In the genomic region with DNA sequence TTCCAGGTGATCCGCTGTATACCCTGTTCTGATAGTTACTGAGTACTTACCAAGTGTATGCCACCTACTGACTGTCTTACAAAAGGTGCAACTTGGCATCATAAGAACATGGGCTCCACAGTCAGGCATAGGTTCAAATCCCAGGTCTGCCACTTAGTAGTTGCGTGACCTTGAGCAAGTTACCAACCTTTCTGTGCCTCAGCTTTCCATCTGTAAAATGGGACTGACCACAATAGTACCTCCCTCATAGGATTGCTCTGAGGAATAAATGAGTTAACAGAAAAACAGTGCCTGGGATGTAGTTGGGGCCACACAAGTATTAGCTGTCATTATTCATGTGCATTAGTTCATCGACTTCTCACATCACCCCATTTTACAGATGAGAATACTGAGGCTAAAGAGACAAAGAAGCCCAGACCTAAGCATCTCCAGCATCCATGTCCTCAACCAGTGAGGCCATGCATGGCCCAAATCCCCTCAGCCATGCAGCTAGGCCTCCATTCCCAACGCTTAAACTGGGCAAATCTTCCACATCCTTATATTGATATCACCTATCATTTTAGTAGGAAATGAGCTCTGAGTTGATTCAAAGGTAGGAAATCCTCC, we compare ENCODE assay signal across 13 cellular contexts. TPM values are rescaled to one million over a fixed set of nuclear protein-coding genes. Genes with fewer than 3 reads are reported as not detected.
DNase-seq lines count a peak whose midpoint lies in the region; ATAC-seq and TF ChIP-seq lines count a peak whose summit lies in the region.
"Had no signal": no experiment of that assay in that cellular context is flagged by ENCODE, and none has a peak within 500 bp of the region (broad histone marks: within the 10 kb centered on the region; RNA-seq: fewer than 3 reads in every experiment).

No MANE protein-coding gene starts in this region.

- no peak for TF ChIP-seq CTCF in Peyer's patch (IDR thresholded peaks at IDR 0.05)

- no peaks in the 10 kb centered on the region for H3K9me3 Mint-ChIP-seq in T-helper 1 cell treated with Interleukin-12 subunit alpha and Interleukin-12 subunit beta and Interleukin-4 antibody, amounts not matched to agents 30 μg/mL and 1 μg/mL, for 36 hours
- no peaks in the 10 kb centered on the region for H3K9me3 Mint-ChIP-seq in effector memory CD8-positive, alpha-beta T cell
- no peaks in the 10 kb centered on the region for H3K9me3 Mint-ChIP-seq in stimulated activated naive B cell treated with anti-CD40 and anti-IgM and Interleukin-4, amounts not matched to agents 10 μg/mL and 1 μg/mL and 100 μg/mL, for 72 hours

- no peak for ATAC-seq in effector memory CD8-positive, alpha-beta T cell (replicated peaks)
- ATAC-seq in stimulated activated naive B cell treated with anti-CD40 and anti-IgM and Interleukin-4, amounts not matched to agents 10 μg/mL and 1 μg/mL and 100 μg/mL, for 72 hours (replicated peaks): no peak
- ATAC-seq in HG03469 (IDR thresholded peaks at IDR 0.05; ENCODE audit: unreplicated experiment): no peak

- peaks cover 46% of the 10 kb centered on the region for H3K36me3 Mint-ChIP-seq in T-helper 1 cell treated with Interleukin-12 subunit alpha and Interleukin-12 subunit beta and Interleukin-4 antibody, amounts not matched to agents 30 μg/mL and 1 μg/mL, for 36 hours (ENCODE audit: low read depth)
- peaks cover 54% of the 10 kb centered on the region for H3K36me3 Mint-ChIP-seq in effector memory CD8-positive, alpha-beta T cell (ENCODE audit: insufficient read depth)
- peaks cover 16 to 22% of the 10 kb centered on the region in 2 donors for H3K36me3 Mint-ChIP-seq in stimulated activated naive B cell treated with anti-CD40 and anti-IgM and Interleukin-4, amounts not matched to agents 10 μg/mL and 1 μg/mL and 100 μg/mL, for 72 hours

- DNase-seq in T-helper 1 cell (no peak), Peyer's patch (no peak), NCI-H524 treated with DMSO at 0.1 percent for 48 hours (lab: John Stamatoyannopoulos, UW) (no peak), DMS153 treated with DMSO at 0.1 percent for 48 hours (lab: John Stamatoyannopoulos, UW; ENCODE audit: unreplicated experiment) (no peak)
- no peak for DNase-seq in effector memory CD8-positive, alpha-beta T cell
- no peak for DNase-seq in stimulated activated naive B cell treated with anti-CD40 and anti-IgM and Interleukin-4, amounts not matched to agents 10 μg/mL and 1 μg/mL and 100 μg/mL, for 72 hours
- DNase-seq: 8988T, NCI-H345, retina, substantia nigra had no signal

- peak overlapping the region; percentile 54 to 82 (median 72) for H3K27ac ChIP-seq in Peyer's patch

- peak overlapping the region; percentile 95 for H3K27ac Mint-ChIP-seq in T-helper 1 cell treated with Interleukin-12 subunit alpha and Interleukin-12 subunit beta and Interleukin-4 antibody, amounts not matched to agents 30 μg/mL and 1 μg/mL, for 36 hours
- H3K27ac Mint-ChIP-seq in effector memory CD8-positive, alpha-beta T cell: peak overlapping the region; percentile 92 to 95
- H3K27ac Mint-ChIP-seq in stimulated activated naive B cell treated with anti-CD40 and anti-IgM and Interleukin-4, amounts not matched to agents 10 μg/mL and 1 μg/mL and 100 μg/mL, for 72 hours: peak overlapping the region; percentile 91

- no peaks in the 10 kb centered on the region for H3K27me3 ChIP-seq in Peyer's patch

- H3K4me3 ChIP-seq in Peyer's patch: no peak overlapping the region

- peak overlapping the region; percentile 72 for H3K4me3 Mint-ChIP-seq in T-helper 1 cell treated with Interleukin-12 subunit alpha and Interleukin-12 subunit beta and Interleukin-4 antibody, amounts not matched to agents 30 μg/mL and 1 μg/mL, for 36 hours
- H3K4me3 Mint-ChIP-seq in effector memory CD8-positive, alpha-beta T cell: peak overlapping the region; percentile 82 to 84
- peak overlapping the region; percentile 58 to 70 for H3K4me3 Mint-ChIP-seq in stimulated activated naive B cell treated with anti-CD40 and anti-IgM and Interleukin-4, amounts not matched to agents 10 μg/mL and 1 μg/mL and 100 μg/mL, for 72 hours

- H3K4me1 ChIP-seq in Peyer's patch: peaks cover 0 to 33% (median 21%) of the 10 kb centered on the region in 4 donors

- TF ChIP-seq POLR2A in Peyer's patch (IDR thresholded peaks at IDR 0.05): no peak

- no peaks in the 10 kb centered on the region for H3K36me3 ChIP-seq in Peyer's patch

- no peaks in the 10 kb centered on the region for H3K27me3 Mint-ChIP-seq in T-helper 1 cell treated with Interleukin-12 subunit alpha and Interleukin-12 subunit beta and Interleukin-4 antibody, amounts not matched to agents 30 μg/mL and 1 μg/mL, for 36 hours (ENCODE audit: low read depth)
- H3K27me3 Mint-ChIP-seq in effector memory CD8-positive, alpha-beta T cell: no peaks in the 10 kb centered on the region
- H3K27me3 Mint-ChIP-seq in stimulated activated naive B cell treated with anti-CD40 and anti-IgM and Interleukin-4, amounts not matched to agents 10 μg/mL and 1 μg/mL and 100 μg/mL, for 72 hours: no peaks in the 10 kb centered on the region

- H3K9me3 ChIP-seq in Peyer's patch: no peaks in the 10 kb centered on the region

- H3K4me1 Mint-ChIP-seq in T-helper 1 cell treated with Interleukin-12 subunit alpha and Interleukin-12 subunit beta and Interleukin-4 antibody, amounts not matched to agents 30 μg/mL and 1 μg/mL, for 36 hours (ENCODE audit: low read depth): peaks cover 68% of the 10 kb centered on the region
- H3K4me1 Mint-ChIP-seq in effector memory CD8-positive, alpha-beta T cell (ENCODE audit: low read depth in 2 of 2): peaks cover 61 to 70% of the 10 kb centered on the region in 2 donors
- peaks cover 60 to 77% of the 10 kb centered on the region in 2 donors for H3K4me1 Mint-ChIP-seq in stimulated activated naive B cell treated with anti-CD40 and anti-IgM and Interleukin-4, amounts not matched to agents 10 μg/mL and 1 μg/mL and 100 μg/mL, for 72 hours

RNA-seq across cellular contexts. Expression of gene UBE2L5, which starts 51.3 kb away (rescaled TPM):
- not detected for total RNA-seq in Peyer's patch
- total RNA-seq: mononuclear cell had no signal
